ENCODE assay signal across 27 cellular contexts in genomic region chr17:18944646-18945045, GRCh38. TPM values are rescaled to one million over a fixed set of nuclear protein-coding genes. Genes with fewer than 3 reads are reported as not detected.
"Had no signal": no experiment of that assay in that cellular context is flagged by ENCODE, and none has a peak within 500 bp of the region (broad histone marks: within the 10 kb centered on the region; RNA-seq: fewer than 3 reads in every experiment).

No MANE protein-coding gene starts in this region.

- H3K27ac ChIP-seq: ascending aorta, coronary artery, gastrocnemius medialis, heart left ventricle, prostate gland, right atrium auricular region, tibial artery had no signal

- ATAC-seq: activated CD8-positive, alpha-beta T cell treated with anti-CD3 and anti-CD28 coated beads for 36 hours; activated naive CD8-positive, alpha-beta T cell treated with anti-CD3 and anti-CD28 coated beads, Interleukin-2, amount 50 U/mL, for 24 hours; esophagus mucosa; gastrocnemius medialis; heart left ventricle; left lobe of liver; stimulated activated naive CD8-positive, alpha-beta T cell treated with anti-CD3 and anti-CD28 coated beads, Interleukin-15, Interleukin-2, amounts not matched to agents 100 U/mL and 50 U/mL, for 24 hours had no signal

- H3K4me3 Mint-ChIP-seq: activated CD8-positive, alpha-beta T cell treated with anti-CD3 and anti-CD28 coated beads for 36 hours; activated naive CD4-positive, alpha-beta T cell treated with anti-CD3 and anti-CD28 coated beads, Interleukin-2, amount 10 ng/mL, durations not matched to agents 7 days and 5 days; activated naive CD8-positive, alpha-beta T cell treated with anti-CD3 and anti-CD28 coated beads, Interleukin-2, amount 50 U/mL, for 24 hours; activated T-cell treated with anti-CD3 and anti-CD28 coated beads, Interleukin-2, amount 50 U/mL, for 24 hours; central memory CD8-positive, alpha-beta T cell had no signal

- H3K4me1 Mint-ChIP-seq: activated naive CD4-positive, alpha-beta T cell treated with anti-CD3 and anti-CD28 coated beads, Interleukin-2, amount 10 ng/mL, durations not matched to agents 7 days and 5 days; central memory CD8-positive, alpha-beta T cell had no signal

- H3K27ac Mint-ChIP-seq: activated CD8-positive, alpha-beta T cell treated with anti-CD3 and anti-CD28 coated beads for 36 hours; activated naive CD4-positive, alpha-beta T cell treated with anti-CD3 and anti-CD28 coated beads, Interleukin-2, amount 10 ng/mL, durations not matched to agents 7 days and 5 days; activated naive CD8-positive, alpha-beta T cell treated with anti-CD3 and anti-CD28 coated beads, Interleukin-2, amount 50 U/mL, for 24 hours; activated T-cell treated with anti-CD3 and anti-CD28 coated beads, Interleukin-2, amount 50 U/mL, for 24 hours; activated T-helper 2 cell treated with anti-CD3 and anti-CD28 coated beads, Interferon-gamma antibody, Interleukin-2, Interleukin-4, amounts not matched to agents 10 μg/mL and 5 μg/mL and 100 μg/mL, durations not matched to agents 14 hours and 24 hours and 36 hours had no signal

- H3K36me3 Mint-ChIP-seq: activated naive CD4-positive, alpha-beta T cell treated with anti-CD3 and anti-CD28 coated beads, Interleukin-2, amount 10 ng/mL, durations not matched to agents 7 days and 5 days had no signal

- H3K4me3 ChIP-seq: ascending aorta, coronary artery, gastrocnemius medialis, heart left ventricle, prostate gland, right atrium auricular region, tibial artery had no signal

- H3K27me3 ChIP-seq: ascending aorta, heart left ventricle, right atrium auricular region had no signal

- H3K9me3 ChIP-seq: ascending aorta, gastrocnemius medialis, heart left ventricle, prostate gland, right atrium auricular region, tibial artery had no signal

- H3K36me3 ChIP-seq: ascending aorta, gastrocnemius medialis, heart left ventricle, prostate gland, right atrium auricular region, tibial artery had no signal

- H3K4me1 ChIP-seq: ascending aorta, gastrocnemius medialis, prostate gland, tibial artery had no signal

- H3K27me3 Mint-ChIP-seq: activated CD8-positive, alpha-beta T cell treated with anti-CD3 and anti-CD28 coated beads for 36 hours; activated T-cell treated with anti-CD3 and anti-CD28 coated beads, Interleukin-2, amount 50 U/mL, for 24 hours had no signal

- H3K9me3 Mint-ChIP-seq: activated CD8-positive, alpha-beta T cell treated with anti-CD3 and anti-CD28 coated beads for 36 hours; activated naive CD4-positive, alpha-beta T cell treated with anti-CD3 and anti-CD28 coated beads, Interleukin-2, amount 10 ng/mL, durations not matched to agents 7 days and 5 days; activated naive CD8-positive, alpha-beta T cell treated with anti-CD3 and anti-CD28 coated beads, Interleukin-2, amount 50 U/mL, for 24 hours; activated T-cell treated with anti-CD3 and anti-CD28 coated beads, Interleukin-2, amount 50 U/mL, for 24 hours; activated T-helper 2 cell treated with anti-CD3 and anti-CD28 coated beads, Interferon-gamma antibody, Interleukin-2, Interleukin-4, amounts not matched to agents 10 μg/mL and 5 μg/mL and 100 μg/mL, durations not matched to agents 14 hours and 24 hours and 36 hours; central memory CD8-positive, alpha-beta T cell had no signal

- DNase-seq: activated CD4-positive, alpha-beta T cell treated with anti-CD3 and anti-CD28 coated beads for 48 hours; activated CD8-positive, alpha-beta T cell treated with anti-CD3 and anti-CD28 coated beads for 36 hours; activated naive CD4-positive, alpha-beta T cell treated with anti-CD3 and anti-CD28 coated beads, Interleukin-2, amount 10 ng/mL, durations not matched to agents 7 days and 5 days; activated naive CD8-positive, alpha-beta T cell treated with anti-CD3 and anti-CD28 coated beads, Interleukin-2, amount 50 U/mL, for 24 hours; activated T-cell treated with anti-CD3 and anti-CD28 coated beads, Interleukin-2, amount 50 U/mL, for 24 hours; gastrocnemius medialis; heart left ventricle; kidney; mammary epithelial cell; stimulated activated CD4-positive, alpha-beta T cell treated with anti-CD3 and anti-CD28 coated beads, Interleukin-12 subunit alpha, Interleukin-12 subunit beta, amount 100 ng/mL, for 4 hours; stimulated activated CD4-positive, alpha-beta T cell treated with anti-CD3 and anti-CD28 coated beads, Interleukin-1b, Interleukin-23, amount 100 ng/mL, for 48 hours; stimulated activated CD8-positive, alpha-beta memory T cell treated with anti-CD3 and anti-CD28 coated beads, Interleukin-4, amount 100 ng/mL, for 48 hours; stimulated activated naive CD8-positive, alpha-beta T cell treated with anti-CD3 and anti-CD28 coated beads, Interleukin-15, Interleukin-2, amounts not matched to agents 100 U/mL and 50 U/mL, for 24 hours; substantia nigra; tibial artery had no signal

RNA-seq across cellular contexts. Expression of gene SLC5A10, which starts 7.3 kb away (rescaled TPM):
- total RNA-seq: activated CD8-positive, alpha-beta T cell treated with anti-CD3 and anti-CD28 coated beads for 36 hours; activated T-helper 2 cell treated with anti-CD3 and anti-CD28 coated beads, Interferon-gamma antibody, Interleukin-2, Interleukin-4, amounts not matched to agents 10 μg/mL and 5 μg/mL and 100 μg/mL, durations not matched to agents 14 hours and 24 hours and 36 hours; ascending aorta; gastrocnemius medialis; left lobe of liver; mammary epithelial cell; myocyte; osteoblast; prostate gland; T-helper 2 cell treated with Interferon-gamma antibody and Interleukin-4, amounts not matched to agents 100 ng/mL and 5 ng/mL, for 36 hours had no signal
- polyA plus RNA-seq: mammary epithelial cell, neural cell had no signal

RNA-seq across cellular contexts. Expression of gene FAM83G, which starts 59.9 kb away (rescaled TPM):
- polyA plus RNA-seq: neural cell had no signal
